In the genomic region with DNA sequence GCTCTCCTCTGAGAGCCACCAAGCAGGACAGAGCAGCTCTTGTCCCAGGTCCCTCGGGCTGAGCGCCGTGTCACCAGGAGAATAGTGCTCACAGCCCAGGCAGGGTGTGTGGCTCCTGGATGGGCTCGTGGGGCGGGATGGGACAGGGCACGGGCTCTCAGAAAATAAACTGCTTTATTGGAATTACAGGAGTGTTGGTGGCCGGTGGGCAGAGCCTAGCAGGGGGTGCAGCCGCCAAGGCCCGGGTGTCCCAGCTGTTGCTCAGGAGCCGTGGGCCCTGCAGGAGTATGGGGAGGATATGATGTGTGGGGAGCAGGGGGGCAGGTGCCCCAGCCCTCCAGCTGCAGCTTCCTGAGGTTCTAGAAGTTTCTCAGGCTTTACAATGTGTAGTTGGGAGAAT, we compare ENCODE assay signal across 31 cellular contexts. TPM values are rescaled to one million over a fixed set of nuclear protein-coding genes. Genes with fewer than 3 reads are reported as not detected.
DNase-seq lines count a peak whose midpoint lies in the region; ATAC-seq and TF ChIP-seq lines count a peak whose summit lies in the region.
"Had no signal": no experiment of that assay in that cellular context is flagged by ENCODE, and none has a peak within 500 bp of the region (broad histone marks: within the 10 kb centered on the region; RNA-seq: fewer than 3 reads in every experiment).

No MANE protein-coding gene starts in this region.

- no peak overlapping the region for H3K9ac ChIP-seq in endodermal cell (ENCODE audit: extremely low read depth, low read length, poor library complexity, severe bottlenecking)

- TF ChIP-seq CTCF in endodermal cell (conservative IDR thresholded peaks at IDR 0.05) (no peak), lung (IDR thresholded peaks at IDR 0.05; ENCODE audit: control extremely low read depth, extremely low read depth) (no peak), thoracic aorta (IDR thresholded peaks at IDR 0.05) (no peak)

- no peak for ATAC-seq in lung (ENCODE audit: insufficient read depth, low FRiP score)
- ATAC-seq in thoracic aorta (ENCODE audit: insufficient number of reproducible peaks, low FRiP score, low read depth), result no peak
- ATAC-seq in HG03354 (IDR thresholded peaks at IDR 0.05; ENCODE audit: poor library complexity, severe bottlenecking, unreplicated experiment), result no peak
- ATAC-seq: activated T-cell treated with anti-CD3 and anti-CD28 coated beads, Interleukin-2, amount 50 U/mL, for 72 hours; effector memory CD8-positive, alpha-beta T cell; Panc1; stimulated activated naive CD8-positive, alpha-beta T cell treated with anti-CD3 and anti-CD28 coated beads, Interleukin-15, amount 100 ng/mL, for 72 hours had no signal

- no peaks in the 10 kb centered on the region for H3K4me1 Mint-ChIP-seq in endodermal cell
- H3K4me1 Mint-ChIP-seq: stimulated activated naive CD8-positive, alpha-beta T cell treated with anti-CD3 and anti-CD28 coated beads, Interleukin-15, amount 100 ng/mL, for 72 hours; WTC11 had no signal

- no peak overlapping the region for H3K4me3 ChIP-seq in endodermal cell (ENCODE audit: low read length)
- no peak overlapping the region for H3K4me3 ChIP-seq in lung
- peak overlapping the region; percentile 55 for H3K4me3 ChIP-seq in thoracic aorta
- H3K4me3 ChIP-seq: colonic mucosa, prostate gland, SJCRH30 had no signal

- H3K36me3 Mint-ChIP-seq in endodermal cell (ENCODE audit: low read depth), result peaks cover 43% of the 10 kb centered on the region

- 91 to 96% methylated on average over 10 of the region's 10 CpGs for WGBS in endodermal cell (ENCODE audit: insufficient coverage in 1 of 2, insufficient read length in 1 of 2), 2 experiments
- WGBS in lung, 2 donors, result 79 to 86% methylated on average over 10 of the region's 10 CpGs

- no peaks in the 10 kb centered on the region for H3K4me1 ChIP-seq in endodermal cell (ENCODE audit: control insufficient read depth, insufficient read depth, low read length)
- peaks cover 8 to 21% of the 10 kb centered on the region in 2 donors for H3K4me1 ChIP-seq in lung (ENCODE audit: control insufficient read depth in 2 of 2, insufficient read depth in 2 of 2, low read length in 2 of 2)
- H3K4me1 ChIP-seq in thoracic aorta (ENCODE audit: control insufficient read depth in 1 of 2, low read depth in 2 of 2), result peaks cover 21 to 30% of the 10 kb centered on the region in 2 donors
- H3K4me1 ChIP-seq: colonic mucosa, prostate gland, SJCRH30 had no signal

- H3K27me3 ChIP-seq in endodermal cell (ENCODE audit: control insufficient read depth, insufficient read depth, low read length, poor library complexity, severe bottlenecking), result no peaks in the 10 kb centered on the region
- H3K27me3 ChIP-seq in lung (ENCODE audit: control insufficient read depth, insufficient read depth), result no peaks in the 10 kb centered on the region
- H3K27me3 ChIP-seq in thoracic aorta (replicated peaks; ENCODE audit: insufficient read depth), result no peaks in the 10 kb centered on the region
- H3K27me3 ChIP-seq: colonic mucosa, neutrophil, SJCRH30 had no signal

- no peaks in the 10 kb centered on the region for H3K27me3 Mint-ChIP-seq in endodermal cell (ENCODE audit: insufficient read depth)
- H3K27me3 Mint-ChIP-seq: effector memory CD8-positive, alpha-beta T cell; stimulated activated naive CD8-positive, alpha-beta T cell treated with anti-CD3 and anti-CD28 coated beads, Interleukin-15, amount 100 ng/mL, for 72 hours had no signal

- peaks cover 7% of the 10 kb centered on the region for H3K9me3 Mint-ChIP-seq in endodermal cell
- H3K9me3 Mint-ChIP-seq: activated T-cell treated with anti-CD3 and anti-CD28 coated beads, Interleukin-2, amount 50 U/mL, for 72 hours; effector memory CD8-positive, alpha-beta T cell; stimulated activated naive CD8-positive, alpha-beta T cell treated with anti-CD3 and anti-CD28 coated beads, Interleukin-15, amount 100 ng/mL, for 72 hours had no signal

- H3K27ac ChIP-seq in angular gyrus (ENCODE audit: low read depth, low read length) (peak overlapping the region; percentile 73), endodermal cell (ENCODE audit: low read depth, low read length) (no peak overlapping the region), lung (ENCODE audit: low read depth in 1 of 2, low read length in 1 of 2) (peak overlapping the region; percentile 66 to 83), thoracic aorta (peak overlapping the region; percentile 86 to 97)
- H3K27ac ChIP-seq: C4-2B, colonic mucosa, neutrophil, prostate gland, SJCRH30 had no signal

- H3K9me3 ChIP-seq in endodermal cell (ENCODE audit: control insufficient read depth, low read length) (peaks cover 5% of the 10 kb centered on the region), lung (ENCODE audit: control insufficient read depth in 2 of 2, insufficient read depth in 1 of 2, low read length in 1 of 2) (peaks cover 0 to 2% of the 10 kb centered on the region in 2 donors), thoracic aorta (peaks cover 3% of the 10 kb centered on the region)
- H3K9me3 ChIP-seq: colonic mucosa, neutrophil, prostate gland, SJCRH30 had no signal

- no peak overlapping the region for H3K4me3 Mint-ChIP-seq in endodermal cell
- H3K4me3 Mint-ChIP-seq: activated T-cell treated with anti-CD3 and anti-CD28 coated beads, Interleukin-2, amount 50 U/mL, for 72 hours; effector memory CD8-positive, alpha-beta T cell; stimulated activated naive CD8-positive, alpha-beta T cell treated with anti-CD3 and anti-CD28 coated beads, Interleukin-15, amount 100 ng/mL, for 72 hours; WTC11 had no signal

- DNase-seq in endodermal cell (no peak), lung (ENCODE audit: low spot score) (no peak), thoracic aorta (ENCODE audit: low spot score) (no peak), SHP77 treated with DMSO at 0.1 percent for 48 hours (lab: John Stamatoyannopoulos, UW) (no peak), NCI-H69 (lab: John Stamatoyannopoulos, UW) (no peak), mucosa of gallbladder (ENCODE audit: low spot score) (no peak)
- DNase-seq: activated CD4-positive, alpha-beta T cell treated with anti-CD3 and anti-CD28 coated beads, Interleukin-2, amount 50 U/mL, for 1 hour; activated naive CD4-positive, alpha-beta T cell treated with Interleukin-2 at 50 U/mL for 16 hours; activated T-cell treated with anti-CD3 and anti-CD28 coated beads, Interleukin-2, amount 50 U/mL, for 72 hours; colonic mucosa; DND-41; effector memory CD8-positive, alpha-beta T cell; Karpas-422; mammary epithelial cell; NCI-H1417 treated with DMSO at 0.1 percent for 48 hours; NCI-H2081 treated with DMSO at 0.1 percent for 48 hours; NCI-H226; SJCRH30; stimulated activated naive CD8-positive, alpha-beta T cell treated with anti-CD3 and anti-CD28 coated beads, Interleukin-15, amount 100 ng/mL, for 72 hours; T1000 had no signal

- H3K36me3 ChIP-seq in endodermal cell (ENCODE audit: control insufficient read depth, insufficient read depth, low read length) (no peaks in the 10 kb centered on the region), lung (ENCODE audit: control insufficient read depth in 2 of 2, insufficient read depth in 2 of 2, low read length in 2 of 2) (peaks cover 0 to 45% of the 10 kb centered on the region in 2 donors), thoracic aorta (peaks cover 1% of the 10 kb centered on the region)
- H3K36me3 ChIP-seq: colonic mucosa, prostate gland had no signal

- H3K27ac Mint-ChIP-seq in endodermal cell, result peak overlapping the region; percentile 39
- H3K27ac Mint-ChIP-seq: activated T-cell treated with anti-CD3 and anti-CD28 coated beads, Interleukin-2, amount 50 U/mL, for 72 hours; effector memory CD8-positive, alpha-beta T cell; stimulated activated naive CD8-positive, alpha-beta T cell treated with anti-CD3 and anti-CD28 coated beads, Interleukin-15, amount 100 ng/mL, for 72 hours; WTC11 had no signal

RNA-seq across cellular contexts. Expression of gene TELO2, which starts 17.1 kb away (rescaled TPM):
- total RNA-seq in endodermal cell, result 10 to 100 TPM; 85.0 to 91.7 TPM
- 41.8 TPM for polyA plus RNA-seq in endodermal cell (2013, experiment 1 of 2)
- 36.9 TPM for polyA plus RNA-seq in endodermal cell (2013, experiment 2 of 2)
- 10 to 100 TPM; 24.4 to 46.3 TPM for total RNA-seq in lung
- 10 to 100 TPM; 39.2 to 64.2 TPM for polyA plus RNA-seq in lung
- 10 to 100 TPM; 24.8 to 27.9 TPM for total RNA-seq in thoracic aorta
- 49.8 TPM for total RNA-seq in mucosa of gallbladder

RNA-seq across cellular contexts. Expression of gene PTX4, which starts 21.5 kb away (rescaled TPM):
- total RNA-seq in endodermal cell, result not detected
- polyA plus RNA-seq in endodermal cell (2013, experiment 1 of 2), result not detected
- polyA plus RNA-seq in endodermal cell (2013, experiment 2 of 2), result not detected
- under 1 TPM; 0.25 to 0.31 TPM for total RNA-seq in lung
- polyA plus RNA-seq in lung, result under 1 TPM in 1 of 2 donors, not detected in 1; 0.02 TPM
- total RNA-seq in thoracic aorta, result under 1 TPM in 1 of 2 donors, not detected in 1; 0.78 TPM
- 0.14 TPM for total RNA-seq in mucosa of gallbladder
- total RNA-seq: activated T-cell treated with anti-CD3 and anti-CD28 coated beads, Interleukin-2, amount 50 U/mL, for 72 hours; colonic mucosa; frontal cortex; mammary epithelial cell; SJCRH30; urinary bladder had no signal
- polyA plus RNA-seq: AG04450, esophagus, mammary epithelial cell had no signal

RNA-seq across cellular contexts. Expression of gene TMEM204, which starts 23.2 kb away (rescaled TPM):
- total RNA-seq in endodermal cell (not detected), lung (10 to 100 TPM; 24.7 to 49.2 TPM), thoracic aorta (100 to 1,000 TPM; 111 to 125 TPM), mucosa of gallbladder (23.1 TPM)
- polyA plus RNA-seq in endodermal cell (2013, experiment 1 of 2), result 0.32 TPM
- polyA plus RNA-seq in endodermal cell (2013, experiment 2 of 2), result 0.66 TPM
- polyA plus RNA-seq in lung, result 100 to 1,000 TPM in 1 of 2 donors, 10 to 100 TPM in 1; 31.6 to 116 TPM

RNA-seq across cellular contexts. Expression of gene CLCN7, which starts 35.4 kb away (rescaled TPM):
- 10 to 100 TPM; 94.4 to 96.7 TPM for total RNA-seq in endodermal cell
- 47.6 TPM for polyA plus RNA-seq in endodermal cell (2013, experiment 1 of 2)
- polyA plus RNA-seq in endodermal cell (2013, experiment 2 of 2), result 47.0 TPM
- 100 to 1,000 TPM in 1 of 2 donors, 10 to 100 TPM in 1; 73.3 to 103 TPM for total RNA-seq in lung
- polyA plus RNA-seq in lung, result 100 to 1,000 TPM in 1 of 2 donors, 10 to 100 TPM in 1; 61.1 to 119 TPM
- 10 to 100 TPM; 43.3 to 47.0 TPM for total RNA-seq in thoracic aorta
- total RNA-seq in mucosa of gallbladder, result 111 TPM

Comparison
In these comparisons a context has a peak if more than half of its experiments do, and no peak if none do; other contexts are left out.
1. RNA of gene TMEM204, which starts 23.2 kb away (total RNA-seq): 111 to 125 TPM in thoracic aorta, 24.7 to 49.2 TPM in lung and 23.1 TPM in mucosa of gallbladder (single experiment); not detected in endodermal cell; every median in the first group is over 10 times any median in the second.